ENCODE assay signal across 8 cellular contexts in the genomic region with DNA sequence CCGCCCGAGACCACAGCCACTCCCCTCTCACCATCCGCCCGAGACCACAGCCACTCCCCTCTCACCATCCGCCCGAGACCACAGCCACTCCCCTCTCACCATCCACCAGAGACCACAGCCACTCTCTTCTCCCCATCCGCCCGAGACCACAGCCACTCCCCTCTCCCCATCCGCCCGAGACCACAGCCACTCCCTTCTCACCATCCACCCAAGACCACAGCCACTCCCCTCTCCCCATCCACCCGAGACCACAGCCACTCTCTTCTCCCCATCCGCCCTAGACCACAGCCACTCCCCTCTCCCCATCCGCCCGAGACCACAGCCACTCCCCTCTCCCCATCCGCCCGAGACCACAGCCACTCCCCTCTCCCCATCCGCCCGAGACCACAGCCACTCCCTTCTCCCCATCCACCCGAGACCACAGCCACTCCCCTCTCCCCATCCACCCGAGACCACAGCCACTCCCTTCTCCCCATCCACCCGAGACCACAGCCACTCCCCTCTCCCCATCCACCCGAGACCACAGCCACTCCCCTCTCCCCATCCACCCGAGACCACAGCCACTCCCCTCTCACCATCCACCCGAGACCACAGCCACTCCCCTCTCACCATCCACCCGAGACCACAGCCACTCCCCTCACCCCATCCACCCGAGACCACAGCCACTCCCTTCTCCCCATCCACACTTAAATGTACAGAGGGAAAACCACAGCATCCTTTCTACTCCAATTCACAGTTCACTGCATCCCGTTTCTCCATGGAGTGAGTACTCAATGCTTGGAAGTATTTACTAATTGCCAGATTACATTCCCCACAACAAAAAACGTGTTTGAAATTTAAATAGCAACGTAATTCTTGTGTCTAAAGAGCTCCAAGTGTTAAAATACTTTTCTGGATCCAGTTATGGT.
DNase-seq lines count a peak whose midpoint lies in the region; ATAC-seq, FAIRE-seq and TF ChIP-seq lines count a peak whose summit lies in the region.
"Not testable (repeated sequence)": the region's sequence is repeated elsewhere in the genome, so short reads cannot be mapped to it uniquely, and the experiment has no call there.

No MANE protein-coding gene starts in this region.

- H3K4me3 ChIP-seq in BLaER1 treated with 17β-estradiol and CSF1 and Interleukin-3, amounts not matched to agents 10 nM and 100 nM = peak overlapping the region in 3 of 10 experiments; percentile 12 to 45 (median 25); a peak in 1 of 20 replicates
- H3K4me3 ChIP-seq in iPS-15b (ENCODE audit: low read depth, low read length) = peak overlapping the region; percentile 58

- H3K4me3 Mint-ChIP-seq in T-helper 17 cell = peak overlapping the region; percentile 77
- H3K4me3 Mint-ChIP-seq in activated CD8-positive, alpha-beta T cell treated with anti-CD3 and anti-CD28 coated beads for 36 hours = peak overlapping the region; percentile 52
- not testable (repeated sequence) for H3K4me3 Mint-ChIP-seq in activated naive CD4-positive, alpha-beta T cell treated with anti-CD3 and anti-CD28 coated beads for 36 hours

- CTCF ChIA-PET in activated CD8-positive, alpha-beta T cell treated with anti-CD3 and anti-CD28 coated beads for 36 hours (lab: Charles Lee); activated naive CD4-positive, alpha-beta T cell treated with anti-CD3 and anti-CD28 coated beads for 36 hours (lab: Charles Lee): not testable (repeated sequence)

- H3K27me3 Mint-ChIP-seq in T-helper 17 cell; activated CD8-positive, alpha-beta T cell treated with anti-CD3 and anti-CD28 coated beads for 36 hours; activated naive CD4-positive, alpha-beta T cell treated with anti-CD3 and anti-CD28 coated beads for 36 hours (ENCODE audit: low read depth): not testable (repeated sequence)

- POLR2A ChIA-PET in activated CD8-positive, alpha-beta T cell treated with anti-CD3 and anti-CD28 coated beads for 36 hours (lab: Charles Lee) = not testable (repeated sequence)

- not testable (repeated sequence) for TF ChIP-seq CTCF in activated CD8-positive, alpha-beta T cell treated with anti-CD3 and anti-CD28 coated beads for 36 hours (IDR thresholded peaks at IDR 0.05)

- peak overlapping the region in 10 of 11 experiments; percentile 20 to 77 (median 62); a peak in 18 of 22 replicates for H3K27ac ChIP-seq in BLaER1 treated with 17β-estradiol and CSF1 and Interleukin-3, amounts not matched to agents 10 nM and 100 nM

- peak overlapping the region in 7 of 11 experiments; percentile 11 to 51 (median 21); a peak in 8 of 22 replicates for H3K4me2 ChIP-seq in BLaER1 treated with 17β-estradiol and CSF1 and Interleukin-3, amounts not matched to agents 10 nM and 100 nM

- intact Hi-C loops in activated CD8-positive, alpha-beta T cell treated with anti-CD3 and anti-CD28 coated beads for 36 hours (cut with micrococcal nuclease); activated naive CD4-positive, alpha-beta T cell treated with anti-CD3 and anti-CD28 coated beads for 36 hours (cut with micrococcal nuclease): not testable (repeated sequence)

- H3K36me3 Mint-ChIP-seq in T-helper 17 cell (ENCODE audit: low read depth); activated CD8-positive, alpha-beta T cell treated with anti-CD3 and anti-CD28 coated beads for 36 hours (ENCODE audit: low read depth); activated naive CD4-positive, alpha-beta T cell treated with anti-CD3 and anti-CD28 coated beads for 36 hours (ENCODE audit: low read depth): not testable (repeated sequence)

- H3K4me1 ChIP-seq in BLaER1 treated with 17β-estradiol and CSF1 and Interleukin-3, amounts not matched to agents 10 nM and 100 nM = peaks cover 7 to 29% (median 23%) of the 10 kb centered on the region in 10 experiments
- H3K4me1 ChIP-seq in iPS-15b (ENCODE audit: control insufficient read depth, insufficient read depth, low read length) = not testable (repeated sequence)

- H3K36me3 ChIP-seq in BLaER1 treated with 17β-estradiol and CSF1 and Interleukin-3, amounts not matched to agents 10 nM and 100 nM; iPS-15b (ENCODE audit: control insufficient read depth, insufficient read depth, low read length): not testable (repeated sequence)

- H3K9me3 Mint-ChIP-seq in activated CD8-positive, alpha-beta T cell treated with anti-CD3 and anti-CD28 coated beads for 36 hours; activated naive CD4-positive, alpha-beta T cell treated with anti-CD3 and anti-CD28 coated beads for 36 hours: not testable (repeated sequence)

- not testable (repeated sequence) for TF ChIP-seq POLR2A in GM12892 (IDR thresholded peaks at IDR 0.05; ENCODE audit: low read depth, low read length)

- H4K20me1 ChIP-seq in BLaER1 treated with 17β-estradiol and CSF1 and Interleukin-3, amounts not matched to agents 10 nM and 100 nM = not testable (repeated sequence)

- not testable (repeated sequence) for DNase-seq in GM12892 (ENCODE audit: insufficient read length)
- DNase-seq in NCI-H1694 treated with DMSO at 0.1 percent for 48 hours (lab: John Stamatoyannopoulos, UW) (peak; percentile 35), T-helper 17 cell (peak in 1 of 3 donors; percentile 59)
- peak; percentile 39 for DNase-seq in activated CD8-positive, alpha-beta T cell treated with anti-CD3 and anti-CD28 coated beads for 36 hours
- DNase-seq in activated naive CD4-positive, alpha-beta T cell treated with anti-CD3 and anti-CD28 coated beads for 36 hours = peak; percentile 46
- peak; percentile 17 to 45 for DNase-seq in stimulated activated CD8-positive, alpha-beta memory T cell treated with anti-CD3 and anti-CD28 coated beads, Interleukin-15, amount 100 ng/mL, for 48 hours (ENCODE audit: low read depth in 2 of 2)

- peaks cover 13 to 69% (median 43%) of the 10 kb centered on the region in 11 experiments; a peak in 21 of 22 replicates for H3K27me3 ChIP-seq in BLaER1 treated with 17β-estradiol and CSF1 and Interleukin-3, amounts not matched to agents 10 nM and 100 nM
- not testable (repeated sequence) for H3K27me3 ChIP-seq in iPS-15b (ENCODE audit: control insufficient read depth, insufficient read depth, low read length)

- not testable (repeated sequence) for H3K4me1 Mint-ChIP-seq in T-helper 17 cell; activated CD8-positive, alpha-beta T cell treated with anti-CD3 and anti-CD28 coated beads for 36 hours (ENCODE audit: low read depth); activated naive CD4-positive, alpha-beta T cell treated with anti-CD3 and anti-CD28 coated beads for 36 hours (ENCODE audit: low read depth)

- peak; percentile 86 for FAIRE-seq in GM12892 (lab: Jason Lieb, UNC)

- H3K27ac Mint-ChIP-seq in T-helper 17 cell = peak overlapping the region; percentile 65
- peak overlapping the region; percentile 72 for H3K27ac Mint-ChIP-seq in activated CD8-positive, alpha-beta T cell treated with anti-CD3 and anti-CD28 coated beads for 36 hours
- not testable (repeated sequence) for H3K27ac Mint-ChIP-seq in activated naive CD4-positive, alpha-beta T cell treated with anti-CD3 and anti-CD28 coated beads for 36 hours

- peak; percentile 32 for ATAC-seq in T-helper 17 cell
- ATAC-seq in activated CD8-positive, alpha-beta T cell treated with anti-CD3 and anti-CD28 coated beads for 36 hours = not testable (repeated sequence)

- H3K9ac ChIP-seq in BLaER1 treated with 17β-estradiol and CSF1 and Interleukin-3, amounts not matched to agents 10 nM and 100 nM = peak overlapping the region in 5 of 11 experiments; percentile 6 to 55 (median 40); a peak in 9 of 22 replicates
- not testable (repeated sequence) for H3K9ac ChIP-seq in iPS-15b (ENCODE audit: low read depth, low read length)

- peaks cover 4 to 43% (median 37%) of the 10 kb centered on the region in 11 experiments for H3K9me3 ChIP-seq in BLaER1 treated with 17β-estradiol and CSF1 and Interleukin-3, amounts not matched to agents 10 nM and 100 nM (replicated peaks in 1 of 11)
- not testable (repeated sequence) for H3K9me3 ChIP-seq in T-helper 17 cell (ENCODE audit: control insufficient read depth, low read length, poor library complexity, severe bottlenecking); iPS-15b (ENCODE audit: control insufficient read depth, insufficient read depth, low read length)
